26 cellular contexts compared by ENCODE assay signal in the genomic region with DNA sequence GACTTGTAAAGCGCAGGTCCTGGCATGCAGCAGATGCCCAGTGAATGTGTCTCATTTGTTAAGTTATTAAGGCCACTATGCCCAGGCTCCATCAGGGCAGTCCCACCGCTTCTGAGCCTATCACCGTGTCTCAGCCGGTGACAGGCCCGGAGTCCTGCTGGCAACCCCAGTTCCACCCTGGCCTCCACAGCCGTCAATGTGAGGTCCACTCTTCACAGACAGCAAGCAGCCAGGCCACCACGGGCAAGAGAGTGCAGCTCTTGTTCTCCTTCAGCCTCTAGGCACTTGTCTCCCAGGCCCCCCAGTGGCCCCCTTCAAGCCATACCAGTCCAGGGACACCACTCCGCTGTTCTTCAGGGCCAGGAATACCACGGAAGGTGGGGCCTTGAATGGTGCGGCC. TPM values are rescaled to one million over a fixed set of nuclear protein-coding genes. Genes with fewer than 3 reads are reported as not detected.
A peak's percentile ranks its signal among the peaks of the same experiment; 100 is the strongest.
DNase-seq lines count a peak whose midpoint lies in the region; ATAC-seq, FAIRE-seq and TF ChIP-seq lines count a peak whose summit lies in the region.
"Had no signal": no experiment of that assay in that cellular context is flagged by ENCODE, and none has a peak within 500 bp of the region (broad histone marks: within the 10 kb centered on the region; RNA-seq: fewer than 3 reads in every experiment).

No MANE protein-coding gene starts in this region.

- no peak overlapping the region for H3K27ac ChIP-seq in RWPE2 (ENCODE audit: poor library complexity, severe bottlenecking)
- no peak overlapping the region for H3K27ac ChIP-seq in kidney (ENCODE audit: low read depth in 2 of 2, low read length in 2 of 2)
- no peak overlapping the region for H3K27ac ChIP-seq in neuronal stem cell (replicated peaks; ENCODE audit: low read length)
- H3K27ac ChIP-seq: A549; BLaER1 treated with 17β-estradiol and CSF1 and Interleukin-3, amounts not matched to agents 10 nM and 100 nM had no signal

- no peak overlapping the region for H3K9ac ChIP-seq in kidney (ENCODE audit: low read length in 2 of 2)
- H3K9ac ChIP-seq in neuronal stem cell (ENCODE audit: low read depth, low read length, poor library complexity) = no peak overlapping the region
- H3K9ac ChIP-seq: BLaER1 treated with 17β-estradiol and CSF1 and Interleukin-3, amounts not matched to agents 10 nM and 100 nM had no signal

- POLR2A ChIA-PET in GM10248 (lab: Yijun Ruan, JAX) = no interaction called here

- H3K4ac ChIP-seq in neuronal stem cell (ENCODE audit: low read length) = no peak overlapping the region

- H2BK5ac ChIP-seq in neuronal stem cell (ENCODE audit: low read length) = no peak overlapping the region

- H3K36me3 ChIP-seq in RWPE2 (ENCODE audit: low read depth) = no peaks in the 10 kb centered on the region
- H3K36me3 ChIP-seq in kidney (ENCODE audit: control insufficient read depth in 1 of 2, insufficient read depth in 2 of 2, low read length in 2 of 2) = no peaks in the 10 kb centered on the region
- H3K36me3 ChIP-seq in neuronal stem cell (replicated peaks in 1 of 2; ENCODE audit: control insufficient read depth in 2 of 2, insufficient read depth in 2 of 2, low read length in 2 of 2) = no peaks in the 10 kb centered on the region
- H3K36me3 ChIP-seq: BE2C; BLaER1 treated with 17β-estradiol and CSF1 and Interleukin-3, amounts not matched to agents 10 nM and 100 nM had no signal

- no peak overlapping the region for H2BK12ac ChIP-seq in neuronal stem cell (ENCODE audit: low read length)

- no peak overlapping the region for H2BK15ac ChIP-seq in neuronal stem cell (ENCODE audit: low read length)

- H3K4me3 ChIP-seq in RWPE2 (ENCODE audit: severe bottlenecking) (no peak overlapping the region), kidney (ENCODE audit: low read length in 2 of 2) (no peak overlapping the region), neuronal stem cell (ENCODE audit: low read length in 2 of 2) (no peak overlapping the region)
- H3K4me3 ChIP-seq: A549; BLaER1 treated with 17β-estradiol and CSF1 and Interleukin-3, amounts not matched to agents 10 nM and 100 nM; GM23338 had no signal

- no peak overlapping the region for H3K4me2 ChIP-seq in neuronal stem cell (ENCODE audit: insufficient read depth, low read length, poor library complexity, severe bottlenecking)
- H3K4me2 ChIP-seq: A549; BLaER1 treated with 17β-estradiol and CSF1 and Interleukin-3, amounts not matched to agents 10 nM and 100 nM; GM23338 had no signal

- WGBS in neuronal stem cell (ENCODE audit: extremely low coverage in 2 of 2, insufficient read length in 2 of 2, insufficient replicate concordance in 1 of 2), 2 donors = no CpG with 5 or more reads among the region's 10 CpGs

- CTCF ChIA-PET in GM10248 (lab: Yijun Ruan, JAX) = interaction anchor here (1.1 to 4.9 kb wide), 3 partner anchors 11 to 101 kb away, joined by 4 to 21 read pairs (median 6); no protein-coding TSS in a partner anchor

- H3K9me3 ChIP-seq in RWPE2 (ENCODE audit: severe bottlenecking) (no peaks in the 10 kb centered on the region), kidney (ENCODE audit: control insufficient read depth in 1 of 2, low read length in 2 of 2) (no peaks in the 10 kb centered on the region), neuronal stem cell (replicated peaks in 1 of 2; ENCODE audit: control insufficient read depth in 2 of 2, insufficient read depth in 1 of 2, low read depth in 1 of 2, low read length in 2 of 2) (no peaks in the 10 kb centered on the region)
- H3K9me3 ChIP-seq: A549; BE2C; BLaER1 treated with 17β-estradiol and CSF1 and Interleukin-3, amounts not matched to agents 10 nM and 100 nM had no signal

- H3K4me1 ChIP-seq in RWPE2 (ENCODE audit: insufficient read depth, poor library complexity, severe bottlenecking) = no peaks in the 10 kb centered on the region
- no peaks in the 10 kb centered on the region for H3K4me1 ChIP-seq in kidney (ENCODE audit: control insufficient read depth in 1 of 2, insufficient read depth in 1 of 2, low read depth in 1 of 2, low read length in 2 of 2)
- peaks cover 0 to 6% of the 10 kb centered on the region in 2 donors for H3K4me1 ChIP-seq in neuronal stem cell (ENCODE audit: control insufficient read depth in 2 of 2, insufficient read depth in 1 of 2, low read depth in 1 of 2, low read length in 2 of 2)
- H3K4me1 ChIP-seq: A549, BE2C had no signal

- no peak overlapping the region for H2BK120ac ChIP-seq in neuronal stem cell (ENCODE audit: low read depth, low read length)

- no peak overlapping the region for H4K91ac ChIP-seq in neuronal stem cell (ENCODE audit: low read depth, low read length, poor library complexity)

- H2AK5ac ChIP-seq in neuronal stem cell (ENCODE audit: low read depth, low read length) = no peak overlapping the region

- no peak for FAIRE-seq in kidney (lab: Jason Lieb, UNC)
- FAIRE-seq: A549, D721Med, GM12891, GM18507 had no signal

- H2AFZ ChIP-seq in neuronal stem cell (ENCODE audit: low read length) = no peak overlapping the region
- H2AFZ ChIP-seq: GM23338 had no signal

- no peak for ATAC-seq in RWPE2 (ENCODE audit: low read depth)
- no peak for ATAC-seq in omental fat pad (ENCODE audit: low FRiP score)
- ATAC-seq: A549, GM23338, HCT116 had no signal

- peak overlapping the region; percentile 21 for H3K18ac ChIP-seq in neuronal stem cell (ENCODE audit: low read length)

- no peak overlapping the region for H3K14ac ChIP-seq in neuronal stem cell (ENCODE audit: low read length)

- no peak overlapping the region for H3K23ac ChIP-seq in neuronal stem cell (ENCODE audit: low read depth, low read length, poor library complexity)

- H4K8ac ChIP-seq in neuronal stem cell (ENCODE audit: low read depth, low read length) = no peak overlapping the region

- H3K79me1 ChIP-seq in neuronal stem cell (ENCODE audit: low read depth, low read length) = no peaks in the 10 kb centered on the region

- TF ChIP-seq CTCF in RWPE2 (IDR thresholded peaks at IDR 0.05; ENCODE audit: poor library complexity, severe bottlenecking) (no peak), kidney (IDR thresholded peaks at IDR 0.05; ENCODE audit: borderline replicate concordance, extremely low read depth, insufficient read depth) (no peak), omental fat pad (IDR thresholded peaks at IDR 0.05) (no peak), GM10248 (IDR thresholded peaks at IDR 0.05; ENCODE audit: control extremely low read depth, extremely low read depth, low read depth, missing control alignments) (no peak)

- no peaks in the 10 kb centered on the region for H3K27me3 ChIP-seq in RWPE2 (ENCODE audit: insufficient read depth, poor library complexity, severe bottlenecking)
- peaks cover 0 to 81% (median 5%) of the 10 kb centered on the region in 3 experiments for H3K27me3 ChIP-seq in neuronal stem cell (ENCODE audit: control insufficient read depth in 3 of 3, insufficient read depth in 3 of 3, low read depth in 1 of 3, low read length in 3 of 3)
- H3K27me3 ChIP-seq: BE2C had no signal

- DNase-seq in RWPE2 (ENCODE audit: low spot score) = peak; percentile 43
- peak; percentile 48 for DNase-seq in kidney
- DNase-seq in neuronal stem cell (ENCODE audit: low spot score) = no peak
- no peak for DNase-seq in omental fat pad (ENCODE audit: low spot score)
- no peak for DNase-seq in ecto neural progenitor cell (ENCODE audit: low spot score)
- DNase-seq in GM10248 (ENCODE audit: extremely low spot score) = no peak
- DNase-seq: 8988T; ACHN; AML-193; BE2C; CD4-positive, alpha-beta T cell; CD8-positive, alpha-beta memory T cell; DMS 273 treated with DMSO at 0.1 percent for 48 hours; DMS79; EL; GDM1; H9 had no signal

- intact Hi-C loops in kidney (cut with DNase I) = no loop called here

RNA-seq across cellular contexts. Expression of a gene that starts 22.6 kb away (rescaled TPM):
- 2.0 TPM for total RNA-seq in kidney
- polyA plus RNA-seq in kidney (ENCODE audit: insufficient read depth, low read depth, low replicate concordance) = 0.73 TPM
- polyA plus RNA-seq in neuronal stem cell (2013, experiment 1 of 2) = 0.26 TPM
- 0.26 TPM for polyA plus RNA-seq in neuronal stem cell (2013, experiment 2 of 2)
- total RNA-seq in omental fat pad = under 1 TPM in 1 of 4 donors, not detected in 3; 0.19 TPM
- total RNA-seq: CD4-positive, alpha-beta T cell; CD8-positive, alpha-beta memory T cell had no signal
- polyA plus RNA-seq: CD14-positive monocyte; CD8-positive, alpha-beta memory T cell had no signal

RNA-seq across cellular contexts. Expression of a gene that starts 25.5 kb away (rescaled TPM):
- not detected for total RNA-seq in kidney
- not detected for polyA plus RNA-seq in kidney (ENCODE audit: insufficient read depth, low read depth, low replicate concordance)
- not detected for polyA plus RNA-seq in neuronal stem cell (2013, experiment 1 of 2)
- not detected for polyA plus RNA-seq in neuronal stem cell (2013, experiment 2 of 2)
- total RNA-seq in omental fat pad = not detected
- total RNA-seq: CD4-positive, alpha-beta T cell; CD8-positive, alpha-beta memory T cell; GM23338; H4; H9 had no signal
- polyA plus RNA-seq: A549; CD14-positive monocyte; CD8-positive, alpha-beta memory T cell; GM23338 had no signal

RNA-seq across cellular contexts. Expression of a gene that starts 33.7 kb away (rescaled TPM):
- total RNA-seq in kidney (not detected), omental fat pad (not detected)
- not detected for polyA plus RNA-seq in kidney (ENCODE audit: insufficient read depth, low read depth, low replicate concordance)
- polyA plus RNA-seq in neuronal stem cell (2013, experiment 1 of 2) = not detected
- not detected for polyA plus RNA-seq in neuronal stem cell (2013, experiment 2 of 2)
- total RNA-seq: CD4-positive, alpha-beta T cell; CD8-positive, alpha-beta memory T cell; GM23338; H4; H9 had no signal
- polyA plus RNA-seq: A549; CD14-positive monocyte; CD8-positive, alpha-beta memory T cell; GM23338 had no signal

RNA-seq across cellular contexts. Expression of a gene that starts 42.0 kb away (rescaled TPM):
- total RNA-seq in kidney (0.88 TPM), omental fat pad (under 1 TPM in 1 of 4 donors, not detected in 3; 0.48 TPM)
- 3.1 TPM for polyA plus RNA-seq in kidney (ENCODE audit: insufficient read depth, low read depth, low replicate concordance)
- polyA plus RNA-seq in neuronal stem cell (2013, experiment 1 of 2) = not detected
- polyA plus RNA-seq in neuronal stem cell (2013, experiment 2 of 2) = not detected
- total RNA-seq: CD4-positive, alpha-beta T cell; CD8-positive, alpha-beta memory T cell; GM23338; H4; H9 had no signal
- polyA plus RNA-seq: CD14-positive monocyte; CD8-positive, alpha-beta memory T cell; GM23338 had no signal

RNA-seq across cellular contexts. Expression of a gene that starts 59.3 kb away (rescaled TPM):
- total RNA-seq in kidney = not detected
- not detected for polyA plus RNA-seq in kidney (ENCODE audit: insufficient read depth, low read depth, low replicate concordance)
- polyA plus RNA-seq in neuronal stem cell (2013, experiment 1 of 2) = 0.10 TPM
- 0.10 TPM for polyA plus RNA-seq in neuronal stem cell (2013, experiment 2 of 2)
- not detected for total RNA-seq in omental fat pad
- total RNA-seq: CD4-positive, alpha-beta T cell; CD8-positive, alpha-beta memory T cell had no signal
- polyA plus RNA-seq: CD14-positive monocyte; CD8-positive, alpha-beta memory T cell; GM23338 had no signal

Comparison
In these comparisons a context has a peak if more than half of its experiments do, and no peak if none do; other contexts are left out.
1. DNase-seq: peak in RWPE2 (single experiment) and kidney (single experiment); none in neuronal stem cell (single experiment), omental fat pad (single experiment), ecto neural progenitor cell (single experiment) and GM10248 (single experiment).